In the genomic region with DNA sequence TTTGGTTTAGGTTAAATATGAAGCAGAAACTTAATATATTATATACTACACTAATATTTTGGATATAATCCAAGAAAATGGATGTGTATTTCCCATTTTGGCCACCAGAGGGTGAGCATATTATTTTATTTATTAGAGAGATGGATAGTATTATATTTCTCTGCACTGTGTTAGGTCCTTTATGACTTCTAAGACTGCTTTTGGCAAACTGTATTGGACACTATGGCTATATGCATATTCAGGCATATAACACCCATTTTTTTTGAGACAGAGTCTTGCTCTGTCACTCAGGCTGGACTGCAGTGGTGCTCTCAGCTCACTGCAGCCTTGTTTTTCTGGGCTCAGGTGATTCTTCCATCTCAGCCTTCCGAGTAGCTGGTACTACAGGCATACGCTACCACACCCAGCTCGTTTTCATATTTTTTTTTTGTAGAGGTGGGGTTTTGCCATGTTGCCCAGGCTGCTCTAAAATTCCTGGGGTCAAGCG, we compare ENCODE assay signal across 8 cellular contexts. TPM values are rescaled to one million over a fixed set of nuclear protein-coding genes. Genes with fewer than 3 reads are reported as not detected.
DNase-seq lines count a peak whose midpoint lies in the region; ATAC-seq and TF ChIP-seq lines count a peak whose summit lies in the region.

No MANE protein-coding gene starts in this region.

- no peaks in the 10 kb centered on the region for H3K27me3 ChIP-seq in Panc1 (ENCODE audit: control insufficient read depth, insufficient read depth, low read length)
- H3K27me3 ChIP-seq in fibroblast of lung (ENCODE audit: control insufficient read depth, insufficient read depth, low read length) = no peaks in the 10 kb centered on the region

- H3K4me1 ChIP-seq in Panc1 (ENCODE audit: control insufficient read depth, insufficient read depth, low read length) (no peaks in the 10 kb centered on the region), fibroblast of lung (ENCODE audit: control insufficient read depth, extremely low read depth, insufficient read depth, low read length) (no peaks in the 10 kb centered on the region)

- CTCF ChIA-PET in Panc1 (lab: Charles Lee) = interaction anchor here (0.6 to 0.7 kb wide), 3 partner anchors 17 to 109 kb away, joined by 3 read pairs; no protein-coding TSS in a partner anchor

- BruUV-seq in Panc1 (replicated peaks; lab: Mats Ljungman, UMichigan) = no TSS peak

- H3K27ac ChIP-seq in Panc1 (ENCODE audit: low read length) = no peak overlapping the region
- no peak overlapping the region for H3K27ac ChIP-seq in fibroblast of lung (ENCODE audit: insufficient read depth, low read length)

- DNase-seq in AML-193 (lab: John Stamatoyannopoulos, UW) (peak; percentile 43 to 44), GM20000 (ENCODE audit: low spot score) (no peak), Panc1 (ENCODE audit: low read depth, low spot score) (peak; percentile 33), fibroblast of lung (ENCODE audit: low read depth in 2 of 2) (peak in 1 of 2 donors; percentile 59), retina (peak; percentile 10), COLO668 (lab: John Stamatoyannopoulos, UW; ENCODE audit: unreplicated experiment) (no peak)
- DNase-seq in stimulated activated CD4-positive, alpha-beta T cell treated with anti-CD3 and anti-CD28 coated beads, Interleukin-2, amount 100 ng/mL, for 24 hours = no peak

- TF ChIP-seq CTCF in GM20000 (IDR thresholded peaks at IDR 0.05; ENCODE audit: extremely low read depth, missing control alignments) (peak; percentile 2), Panc1 (IDR thresholded peaks at IDR 0.05) (peak; percentile 77), fibroblast of lung (conservative IDR thresholded peaks at IDR 0.05 in 1 of 2, IDR thresholded peaks at IDR 0.05 in 1 of 2; ENCODE audit: low read depth in 1 of 2, low read length in 2 of 2) (peak; percentile 36 to 58)

- H3K4me3 ChIP-seq in Panc1 (ENCODE audit: low read depth in 2 of 2, low read length in 2 of 2) (no peak overlapping the region), fibroblast of lung (replicated peaks in 1 of 4; ENCODE audit: control extremely low read depth in 1 of 4, insufficient read depth in 1 of 4, low read depth in 3 of 4, low read length in 4 of 4) (no peak overlapping the region)

- no peaks in the 10 kb centered on the region for H3K36me3 ChIP-seq in Panc1 (ENCODE audit: control insufficient read depth, insufficient read depth, low read length)
- H3K36me3 ChIP-seq in fibroblast of lung (ENCODE audit: control insufficient read depth, insufficient read depth, low read length) = no peaks in the 10 kb centered on the region

- H3K9me3 ChIP-seq in Panc1 (ENCODE audit: control insufficient read depth, insufficient read depth, low read depth, low read length) = peaks cover under 1% of the 10 kb centered on the region; the same call in 1 of the 2 replicates
- no peaks in the 10 kb centered on the region for H3K9me3 ChIP-seq in fibroblast of lung (ENCODE audit: control insufficient read depth, insufficient read depth, low read depth, low read length)

- POLR2A ChIA-PET in Panc1 (lab: Charles Lee) = interaction anchor here (0.7 kb wide), 1 partner anchor 36 kb away, joined by 3 read pairs; no protein-coding TSS in a partner anchor

- H3K4me2 ChIP-seq in fibroblast of lung (ENCODE audit: extremely low read depth, insufficient read depth, low read length) = no peak overlapping the region

- H3K9ac ChIP-seq in fibroblast of lung (ENCODE audit: insufficient read depth, low read length) = no peak overlapping the region

- in situ Hi-C loops in Panc1 (cut with HindIII; ENCODE audit: low pct_unique_long_range_greater_than_20kb, low sequenced_read_pairs) = no loop called here

- no peaks in the 10 kb centered on the region for H3K79me2 ChIP-seq in fibroblast of lung (ENCODE audit: control insufficient read depth, insufficient read depth, low read length)

- no peak overlapping the region for H2AFZ ChIP-seq in fibroblast of lung (ENCODE audit: low read length)

- intact Hi-C loops in Panc1 (cut with micrococcal nuclease; ENCODE audit: unreplicated experiment) = loop anchor here (5.0 kb wide), 1 partner anchor 672 kb away; no protein-coding TSS in a partner anchor

- ATAC-seq in Panc1 (peak; percentile 75), GM19452 (IDR thresholded peaks at IDR 0.05; ENCODE audit: unreplicated experiment) (no peak)

- H4K20me1 ChIP-seq in fibroblast of lung (ENCODE audit: control insufficient read depth, extremely low read depth, insufficient read depth, low read length) = no peaks in the 10 kb centered on the region

RNA-seq across cellular contexts. Expression of a gene that starts 17.8 kb away (rescaled TPM):
- total RNA-seq in Panc1 (2021; ENCODE audit: unreplicated experiment) = 77.2 TPM
- 88.7 TPM for polyA plus RNA-seq in Panc1 (2012; ENCODE audit: insufficient read length)
- 51.4 and 66.5 TPM in 2 replicates for total RNA-seq in fibroblast of lung
- 23.8 and 43.7 TPM in 2 replicates for polyA plus RNA-seq in fibroblast of lung
- polyA plus RNA-seq in fibroblast of lung (2012) = 37.4 and 63.5 TPM in 2 replicates
- polyA minus RNA-seq in fibroblast of lung (ENCODE audit: low replicate concordance) = 26.7 and 61.1 TPM in 2 replicates

RNA-seq across cellular contexts. Expression of a gene that starts 52.1 kb away (rescaled TPM):
- total RNA-seq in Panc1 (2021; ENCODE audit: unreplicated experiment) (6.6 TPM), fibroblast of lung (9.1 and 9.8 TPM in 2 replicates)
- 3.8 TPM for polyA plus RNA-seq in Panc1 (2012; ENCODE audit: insufficient read length)
- 3.4 and 4.3 TPM in 2 replicates for polyA plus RNA-seq in fibroblast of lung
- 2.6 and 3.2 TPM in 2 replicates for polyA plus RNA-seq in fibroblast of lung (2012)
- 1.1 TPM in 1 of 2 replicates, not detected in the other for polyA minus RNA-seq in fibroblast of lung (ENCODE audit: low replicate concordance)

RNA-seq across cellular contexts. Expression of a gene that starts 52.4 kb away (rescaled TPM):
- 31.9 TPM for total RNA-seq in Panc1 (2021; ENCODE audit: unreplicated experiment)
- polyA plus RNA-seq in Panc1 (2012; ENCODE audit: insufficient read length) = 7.9 TPM
- 12.6 and 21.3 TPM in 2 replicates for total RNA-seq in fibroblast of lung
- 16.7 and 22.5 TPM in 2 replicates for polyA plus RNA-seq in fibroblast of lung
- polyA plus RNA-seq in fibroblast of lung (2012) = 14.9 and 19.4 TPM in 2 replicates
- polyA minus RNA-seq in fibroblast of lung (ENCODE audit: low replicate concordance) = not detected in 2 replicates

Comparison
In these comparisons a context has a peak if more than half of its experiments do, and no peak if none do; other contexts are left out.
1. DNase-seq: peak in AML-193 (2 of 2), Panc1 (single experiment) and retina (single experiment); none in GM20000 (single experiment), stimulated activated CD4-positive, alpha-beta T cell treated with anti-CD3 and anti-CD28 coated beads, Interleukin-2, amount 100 ng/mL, for 24 hours (0 of 2) and COLO668 (single experiment).
2. CTCF ChIP-seq: peak in every context shown above with its lines; median percentile 77 in Panc1; 47 in fibroblast of lung; 2 in GM20000.